Comparison of ENCODE assay signal across 8 cellular contexts in the genomic region with DNA sequence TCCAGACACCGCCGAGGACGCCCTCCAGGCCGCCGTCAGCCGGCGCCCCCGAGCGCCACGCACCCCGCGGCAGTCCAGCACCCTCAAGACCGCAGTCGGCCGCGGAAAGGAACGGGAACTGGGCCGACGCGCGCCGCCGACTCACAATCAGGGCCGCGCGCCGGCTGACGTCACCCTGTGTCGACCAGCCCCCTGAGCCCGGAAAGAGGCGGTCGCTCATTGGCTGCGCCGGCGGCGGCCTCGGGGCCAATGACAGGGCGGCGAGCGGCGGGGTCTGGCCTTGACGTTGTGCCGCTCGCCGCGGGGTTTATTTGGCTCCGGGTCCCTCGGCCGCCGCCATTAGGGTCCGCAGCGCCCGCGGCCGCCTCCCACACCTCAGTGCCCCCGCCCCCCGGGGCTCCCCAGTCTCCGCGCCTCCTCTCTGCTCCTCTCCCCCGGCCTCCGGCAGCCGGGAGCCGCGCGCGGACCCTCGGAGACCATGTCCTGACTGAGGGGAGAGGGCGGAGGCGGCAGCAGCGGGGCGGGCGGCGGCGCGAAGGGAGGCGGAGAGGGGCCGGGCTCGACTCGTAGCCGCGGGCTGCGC. TPM values are rescaled to one million over a fixed set of nuclear protein-coding genes. Genes with fewer than 3 reads are reported as not detected.
DNase-seq lines count a peak whose midpoint lies in the region; ATAC-seq and TF ChIP-seq lines count a peak whose summit lies in the region.

No MANE protein-coding gene starts in this region.

- no peaks in the 10 kb centered on the region for H3K27me3 Mint-ChIP-seq in activated naive CD8-positive, alpha-beta T cell treated with anti-CD3 and anti-CD28 coated beads for 36 hours

- ATAC-seq in HG02588 (IDR thresholded peaks at IDR 0.05; ENCODE audit: unreplicated experiment) (peak; percentile 96), SK-N-SH treated with all-trans-retinoic acid at 6 μM for 48 hours (peak; percentile 95), thoracic aorta (ENCODE audit: insufficient number of reproducible peaks, low FRiP score, low read depth) (peak; percentile 91)

- peaks cover 3% of the 10 kb centered on the region for H3K36me3 Mint-ChIP-seq in activated naive CD8-positive, alpha-beta T cell treated with anti-CD3 and anti-CD28 coated beads for 36 hours

- H3K36me3 ChIP-seq in osteoblast (ENCODE audit: insufficient read depth, low read length) = no peaks in the 10 kb centered on the region
- no peaks in the 10 kb centered on the region for H3K36me3 ChIP-seq in thoracic aorta

- H3K27ac ChIP-seq in osteoblast (ENCODE audit: low read depth, low read length) = peak overlapping the region; percentile 98
- H3K27ac ChIP-seq in thoracic aorta = peak overlapping the region; percentile 96 to 98

- DNase-seq in GM10248 (ENCODE audit: extremely low spot score) (peak; percentile 99), NCI-H1048 (lab: John Stamatoyannopoulos, UW) (peak; percentile 90), head of caudate nucleus (peak; percentile 91 to 99 (median 98)), osteoblast (ENCODE audit: insufficient read length, low spot score, missing footprints) (peak; percentile 100), thoracic aorta (ENCODE audit: low spot score) (peak; percentile 91)
- DNase-seq in activated naive CD8-positive, alpha-beta T cell treated with anti-CD3 and anti-CD28 coated beads for 36 hours = peak; percentile 97

- H3K27ac Mint-ChIP-seq in activated naive CD8-positive, alpha-beta T cell treated with anti-CD3 and anti-CD28 coated beads for 36 hours = peak overlapping the region; percentile 92

- H3K4me3 ChIP-seq in osteoblast (ENCODE audit: insufficient read depth, low read length) = peak overlapping the region; percentile 95
- H3K4me3 ChIP-seq in thoracic aorta = peak overlapping the region; percentile 92

- H2AFZ ChIP-seq in osteoblast (ENCODE audit: low read length) = peak overlapping the region; percentile 87

- no peaks in the 10 kb centered on the region for H3K9me3 Mint-ChIP-seq in activated naive CD8-positive, alpha-beta T cell treated with anti-CD3 and anti-CD28 coated beads for 36 hours

- H3K27me3 ChIP-seq in osteoblast (ENCODE audit: insufficient read depth, low read length) = no peaks in the 10 kb centered on the region
- no peaks in the 10 kb centered on the region for H3K27me3 ChIP-seq in thoracic aorta (replicated peaks; ENCODE audit: insufficient read depth)

- peaks cover 46% of the 10 kb centered on the region for H3K79me2 ChIP-seq in osteoblast (ENCODE audit: insufficient read depth, low read length)

- H4K20me1 ChIP-seq in osteoblast (ENCODE audit: insufficient read depth, low read length) = peaks cover 24% of the 10 kb centered on the region

- peak overlapping the region; percentile 83 for H3K4me2 ChIP-seq in osteoblast (ENCODE audit: insufficient read depth, low read length)

- peaks cover 38% of the 10 kb centered on the region for H3K4me1 Mint-ChIP-seq in activated naive CD8-positive, alpha-beta T cell treated with anti-CD3 and anti-CD28 coated beads for 36 hours

- H3K4me3 Mint-ChIP-seq in activated naive CD8-positive, alpha-beta T cell treated with anti-CD3 and anti-CD28 coated beads for 36 hours = peak overlapping the region; percentile 92

- no peak for TF ChIP-seq CTCF in GM10248 (IDR thresholded peaks at IDR 0.05; ENCODE audit: control extremely low read depth, extremely low read depth, low read depth, missing control alignments)
- TF ChIP-seq CTCF in osteoblast (IDR thresholded peaks at IDR 0.05; ENCODE audit: extremely low read depth, low read depth, low read length) = no peak
- no peak for TF ChIP-seq CTCF in thoracic aorta (IDR thresholded peaks at IDR 0.05)

- H3K4me1 ChIP-seq in osteoblast (ENCODE audit: insufficient read depth, low read length) (peaks cover 31% of the 10 kb centered on the region), thoracic aorta (ENCODE audit: control insufficient read depth in 1 of 2, low read depth in 2 of 2) (peaks cover 7 to 50% of the 10 kb centered on the region in 2 donors)

- CTCF ChIA-PET in GM10248 (lab: Yijun Ruan, JAX) = interaction anchor here (0.8 to 1.4 kb wide), 7 partner anchors 10 to 149 kb away, joined by 3 to 7 read pairs (median 4); no protein-coding TSS in a partner anchor

- H3K9me3 ChIP-seq in osteoblast (ENCODE audit: low read depth, low read length) (no peaks in the 10 kb centered on the region), thoracic aorta (no peaks in the 10 kb centered on the region)

- POLR2A ChIA-PET in GM10248 (lab: Yijun Ruan, JAX) = interaction anchor here (1.5 kb wide), 1 partner anchor 10 kb away, joined by 3 read pairs; no protein-coding TSS in a partner anchor

- intact Hi-C loops in head of caudate nucleus (cut with DNase I) = loop anchor here (5.0 to 10.0 kb wide), 3 partner anchors 78 to 146 kb away; a partner anchor contains a TSS

TF ChIP-seq in SK-N-SH treated with all-trans-retinoic acid at 6 μM for 48 hours, 23 proteins besides CTCF, POLR2A, EP300 and RAD21:
- no peak for TF ChIP-seq TOX (CRISPR knock-in tag; IDR thresholded peaks at IDR 0.05; ENCODE audit: borderline replicate concordance)
- TF ChIP-seq, protein P1, sequence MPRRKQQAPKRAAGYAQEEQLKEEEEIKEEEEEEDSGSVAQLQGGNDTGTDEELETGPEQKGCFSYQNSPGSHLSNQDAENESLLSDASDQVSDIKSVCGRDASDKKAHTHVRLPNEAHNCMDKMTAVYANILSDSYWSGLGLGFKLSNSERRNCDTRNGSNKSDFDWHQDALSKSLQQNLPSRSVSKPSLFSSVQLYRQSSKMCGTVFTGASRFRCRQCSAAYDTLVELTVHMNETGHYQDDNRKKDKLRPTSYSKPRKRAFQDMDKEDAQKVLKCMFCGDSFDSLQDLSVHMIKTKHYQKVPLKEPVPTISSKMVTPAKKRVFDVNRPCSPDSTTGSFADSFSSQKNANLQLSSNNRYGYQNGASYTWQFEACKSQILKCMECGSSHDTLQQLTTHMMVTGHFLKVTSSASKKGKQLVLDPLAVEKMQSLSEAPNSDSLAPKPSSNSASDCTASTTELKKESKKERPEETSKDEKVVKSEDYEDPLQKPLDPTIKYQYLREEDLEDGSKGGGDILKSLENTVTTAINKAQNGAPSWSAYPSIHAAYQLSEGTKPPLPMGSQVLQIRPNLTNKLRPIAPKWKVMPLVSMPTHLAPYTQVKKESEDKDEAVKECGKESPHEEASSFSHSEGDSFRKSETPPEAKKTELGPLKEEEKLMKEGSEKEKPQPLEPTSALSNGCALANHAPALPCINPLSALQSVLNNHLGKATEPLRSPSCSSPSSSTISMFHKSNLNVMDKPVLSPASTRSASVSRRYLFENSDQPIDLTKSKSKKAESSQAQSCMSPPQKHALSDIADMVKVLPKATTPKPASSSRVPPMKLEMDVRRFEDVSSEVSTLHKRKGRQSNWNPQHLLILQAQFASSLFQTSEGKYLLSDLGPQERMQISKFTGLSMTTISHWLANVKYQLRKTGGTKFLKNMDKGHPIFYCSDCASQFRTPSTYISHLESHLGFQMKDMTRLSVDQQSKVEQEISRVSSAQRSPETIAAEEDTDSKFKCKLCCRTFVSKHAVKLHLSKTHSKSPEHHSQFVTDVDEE (CRISPR knock-in tag; IDR thresholded peaks at IDR 0.05) = 0 out of 2 replicates have a peak, but pooled peaks have one; percentile 32

RNA-seq across cellular contexts. Expression of a gene that starts 25.2 kb away (rescaled TPM):
- 10 to 100 TPM; 11.5 to 12.6 TPM for total RNA-seq in activated naive CD8-positive, alpha-beta T cell treated with anti-CD3 and anti-CD28 coated beads for 36 hours
- total RNA-seq in osteoblast (34.7 and 35.9 TPM in 2 replicates), thoracic aorta (10 to 100 TPM; 30.1 to 30.9 TPM)

Comparison
In these comparisons a context has a peak if more than half of its experiments do, and no peak if none do; other contexts are left out.
1. Peak in every context shown above with its lines: DNase-seq, ATAC-seq, H3K4me3 ChIP-seq and H3K27ac ChIP-seq.